In the genomic region with DNA sequence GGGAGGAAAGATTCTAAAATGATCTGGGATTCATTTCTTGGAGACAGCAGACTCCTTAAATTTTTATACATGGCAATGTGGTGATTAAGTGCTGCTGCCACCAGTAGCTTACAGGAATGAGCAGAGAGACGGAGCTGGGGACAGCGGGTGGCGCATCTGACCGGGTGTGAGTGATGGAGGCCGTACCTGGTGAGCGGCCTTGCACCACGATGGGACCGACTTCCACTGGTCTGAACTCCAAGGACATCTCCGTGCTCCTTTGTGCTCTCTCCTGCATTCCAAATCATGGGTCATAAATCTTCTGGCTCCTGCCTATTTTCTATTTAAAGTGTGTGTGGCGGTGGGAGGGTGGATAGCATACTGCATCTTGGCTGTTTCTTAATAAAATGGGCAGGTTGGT, we compare ENCODE assay signal across 22 cellular contexts.
DNase-seq lines count a peak whose midpoint lies in the region; ATAC-seq and TF ChIP-seq lines count a peak whose summit lies in the region.
"Had no signal": no experiment of that assay in that cellular context is flagged by ENCODE, and none has a peak within 500 bp of the region (broad histone marks: within the 10 kb centered on the region; RNA-seq: fewer than 3 reads in every experiment).

No MANE protein-coding gene starts in this region.

- no peak overlapping the region for H3K4ac ChIP-seq in neuronal stem cell (ENCODE audit: low read length)

- H2AK5ac ChIP-seq in neuronal stem cell (ENCODE audit: low read depth, low read length): no peak overlapping the region

- H3K79me1 ChIP-seq in neuronal stem cell (ENCODE audit: low read depth, low read length): no peaks in the 10 kb centered on the region

- no peaks in the 10 kb centered on the region for H3F3A ChIP-seq in PC-3 (ENCODE audit: low read length, unreplicated experiment)

- DNase-seq in PC-3 (no peak), hepatocyte (ENCODE audit: low spot score) (no peak), neuronal stem cell (ENCODE audit: low spot score) (no peak), brain microvascular endothelial cell (no peak), NCI-H2029 (lab: John Stamatoyannopoulos, UW) (no peak), SIG-M5 treated with dmso at 0.1 percent for 504 hours (lab: John Stamatoyannopoulos, UW; ENCODE audit: unreplicated experiment) (no peak), CD1c-positive myeloid dendritic cell (ENCODE audit: extremely low spot score) (no peak)
- DNase-seq: 8988T, AML-193, GDM1, NCI-H1105, NCI-H146, NCI-H2081, NCI-H2171, NCI-H345, NCI-H524, NCI-H774, OCI-M1, SHP77 had no signal

- in situ Hi-C loops in brain microvascular endothelial cell (cut with HindIII; ENCODE audit: low pct_ligation_motif_present, low sequenced_read_pairs): no loop called here

- no peak overlapping the region for H2BK120ac ChIP-seq in neuronal stem cell (ENCODE audit: low read depth, low read length)

- TF ChIP-seq CTCF in PC-3 (conservative IDR thresholded peaks at IDR 0.05; ENCODE audit: low read depth, low read length): no peak
- TF ChIP-seq CTCF in hepatocyte (IDR thresholded peaks at IDR 0.05; ENCODE audit: poor library complexity): no peak
- TF ChIP-seq CTCF in brain microvascular endothelial cell (IDR thresholded peaks at IDR 0.05; ENCODE audit: low read depth, low read length, missing control alignments): no peak

- H3K9me2 ChIP-seq in PC-3 (replicated peaks; ENCODE audit: low read length) (0 out of 2 replicates have a peak, but pooled peaks cover 3% of the 10 kb centered on the region), hepatocyte (replicated peaks; ENCODE audit: insufficient read depth) (no peaks in the 10 kb centered on the region)

- CTCF ChIA-PET in PC-3 (lab: Charles Lee): interaction anchor here (1.0 kb wide), 1 partner anchor 98 kb away, joined by 4 read pairs; no protein-coding TSS in a partner anchor

- H2BK5ac ChIP-seq in neuronal stem cell (ENCODE audit: low read length): no peak overlapping the region

- H3K27ac ChIP-seq in BLaER1: no peak overlapping the region
- no peak overlapping the region for H3K27ac ChIP-seq in PC-3 (ENCODE audit: low read length)
- peak overlapping the region; percentile 44 for H3K27ac ChIP-seq in hepatocyte
- H3K27ac ChIP-seq in neuronal stem cell (replicated peaks; ENCODE audit: low read length): no peak overlapping the region
- no peak overlapping the region for H3K27ac ChIP-seq in brain microvascular endothelial cell
- H3K27ac ChIP-seq: KMS-11, SK-N-MC had no signal

- no peak overlapping the region for H4K8ac ChIP-seq in neuronal stem cell (ENCODE audit: low read depth, low read length)

- peak overlapping the region; percentile 15; the same call in 1 of the 2 replicates for H3K4me2 ChIP-seq in BLaER1
- peak overlapping the region; percentile 67 for H3K4me2 ChIP-seq in PC-3 (ENCODE audit: low read length)
- H3K4me2 ChIP-seq in hepatocyte: peak overlapping the region; percentile 39
- H3K4me2 ChIP-seq in neuronal stem cell (ENCODE audit: insufficient read depth, low read length, poor library complexity, severe bottlenecking): no peak overlapping the region
- H3K4me2 ChIP-seq: KMS-11 had no signal

- H3K4me3 ChIP-seq in BLaER1: no peak overlapping the region
- H3K4me3 ChIP-seq in PC-3 (ENCODE audit: low read length): no peak overlapping the region; the same call in 1 of the 2 replicates
- no peak overlapping the region for H3K4me3 ChIP-seq in hepatocyte
- H3K4me3 ChIP-seq in neuronal stem cell (ENCODE audit: low read length in 2 of 2): no peak overlapping the region
- H3K4me3 ChIP-seq in brain microvascular endothelial cell (ENCODE audit: low read depth, low read length): no peak overlapping the region
- H3K4me3 ChIP-seq: SK-N-MC had no signal

- H3K79me2 ChIP-seq in PC-3 (ENCODE audit: low read length) (no peaks in the 10 kb centered on the region), hepatocyte (no peaks in the 10 kb centered on the region)

- no peaks in the 10 kb centered on the region for H3K9me3 ChIP-seq in BLaER1
- H3K9me3 ChIP-seq in PC-3 (ENCODE audit: low read length): no peaks in the 10 kb centered on the region
- no peaks in the 10 kb centered on the region for H3K9me3 ChIP-seq in hepatocyte (ENCODE audit: low read depth)
- no peaks in the 10 kb centered on the region for H3K9me3 ChIP-seq in neuronal stem cell (replicated peaks in 1 of 2; ENCODE audit: control insufficient read depth in 2 of 2, insufficient read depth in 1 of 2, low read depth in 1 of 2, low read length in 2 of 2)

- H3K36me3 ChIP-seq in BLaER1 (no peaks in the 10 kb centered on the region), PC-3 (ENCODE audit: low read depth, low read length) (no peaks in the 10 kb centered on the region), hepatocyte (replicated peaks; ENCODE audit: insufficient read depth, low read depth) (no peaks in the 10 kb centered on the region), neuronal stem cell (replicated peaks in 1 of 2; ENCODE audit: control insufficient read depth in 2 of 2, insufficient read depth in 2 of 2, low read length in 2 of 2) (no peaks in the 10 kb centered on the region), brain microvascular endothelial cell (replicated peaks) (no peaks in the 10 kb centered on the region)

- H3K9ac ChIP-seq in BLaER1 (no peak overlapping the region), PC-3 (ENCODE audit: low read length) (no peak overlapping the region), neuronal stem cell (ENCODE audit: low read depth, low read length, poor library complexity) (no peak overlapping the region)
- H3K9ac ChIP-seq: KMS-11 had no signal

- H3K27me3 ChIP-seq in BLaER1 (no peaks in the 10 kb centered on the region), PC-3 (ENCODE audit: low read length) (no peaks in the 10 kb centered on the region), hepatocyte (peaks cover 18% of the 10 kb centered on the region), neuronal stem cell (ENCODE audit: control insufficient read depth in 3 of 3, insufficient read depth in 3 of 3, low read depth in 1 of 3, low read length in 3 of 3) (peaks cover 0 to 3% (median 0%) of the 10 kb centered on the region in 3 experiments), brain microvascular endothelial cell (replicated peaks) (no peaks in the 10 kb centered on the region)

- H4K20me1 ChIP-seq in BLaER1 (no peaks in the 10 kb centered on the region), PC-3 (ENCODE audit: low read length) (no peaks in the 10 kb centered on the region), hepatocyte (ENCODE audit: insufficient read depth, poor library complexity, severe bottlenecking) (no peaks in the 10 kb centered on the region)

- 82% methylated on average over 10 of the region's 10 CpGs for WGBS in hepatocyte (ENCODE audit: low lambda C conversion rate, missing lambda C conversion rate)
- no CpG with 5 or more reads among the region's 10 CpGs for WGBS in neuronal stem cell (ENCODE audit: extremely low coverage in 2 of 2, insufficient read length in 2 of 2, insufficient replicate concordance in 1 of 2), 2 donors

- no peak overlapping the region for H3K14ac ChIP-seq in neuronal stem cell (ENCODE audit: low read length)

- no TSS peak for BruUV-seq in PC-3 (replicated peaks; lab: Mats Ljungman, UMichigan)

- intact Hi-C loops in PC-3 (cut with micrococcal nuclease): loop anchor here (10.0 kb wide), 1 partner anchor 79 kb away; no protein-coding TSS in a partner anchor

- H2BK12ac ChIP-seq in neuronal stem cell (ENCODE audit: low read length): no peak overlapping the region

- peaks cover 24% of the 10 kb centered on the region for H3K4me1 ChIP-seq in BLaER1
- peaks cover 14% of the 10 kb centered on the region for H3K4me1 ChIP-seq in PC-3 (ENCODE audit: insufficient read depth, low read length)
- H3K4me1 ChIP-seq in hepatocyte (ENCODE audit: insufficient read depth): peaks cover 7% of the 10 kb centered on the region
- H3K4me1 ChIP-seq in neuronal stem cell (ENCODE audit: control insufficient read depth in 2 of 2, insufficient read depth in 1 of 2, low read depth in 1 of 2, low read length in 2 of 2): peaks cover 0 to 4% of the 10 kb centered on the region in 2 donors

- POLR2A ChIA-PET in PC-3 (lab: Charles Lee; ENCODE audit: unreplicated experiment): no interaction called here

- peak overlapping the region; percentile 22 for H3K18ac ChIP-seq in neuronal stem cell (ENCODE audit: low read length)

- no peak; the same call in 1 of the 2 replicates for ATAC-seq in PC-3

- no peak overlapping the region for H2BK15ac ChIP-seq in neuronal stem cell (ENCODE audit: low read length)

- no peak overlapping the region for H4K91ac ChIP-seq in neuronal stem cell (ENCODE audit: low read depth, low read length, poor library complexity)

- H2AFZ ChIP-seq in PC-3 (ENCODE audit: low read length) (0 out of 2 replicates have a peak overlapping the region, but pooled peaks have one; percentile 11), hepatocyte (no peak overlapping the region), neuronal stem cell (ENCODE audit: low read length) (no peak overlapping the region)

- no peak overlapping the region for H3K23ac ChIP-seq in neuronal stem cell (ENCODE audit: low read depth, low read length, poor library complexity)
